20 cellular contexts compared by ENCODE assay signal in the genomic region with DNA sequence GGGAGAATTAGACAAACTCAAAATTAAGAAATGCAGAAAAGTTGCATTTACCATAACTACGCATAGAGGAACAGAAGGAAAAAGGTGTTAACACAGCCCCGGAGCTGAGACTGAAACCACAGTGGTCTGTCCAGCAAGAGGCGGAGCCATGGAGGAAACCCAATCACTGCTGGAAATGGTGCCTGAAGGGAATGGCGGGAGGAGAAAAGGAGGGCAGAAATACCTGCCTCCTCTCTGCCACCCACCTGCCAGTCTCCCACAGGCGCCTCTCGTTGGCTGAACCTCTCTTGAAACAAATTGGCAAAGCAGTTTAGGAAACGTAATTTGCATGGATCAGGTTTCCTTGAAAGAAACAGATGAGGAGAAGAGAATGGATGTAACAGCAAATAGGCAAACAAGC. TPM values are rescaled to one million over a fixed set of nuclear protein-coding genes. Genes with fewer than 3 reads are reported as not detected.
DNase-seq lines count a peak whose midpoint lies in the region; ATAC-seq and TF ChIP-seq lines count a peak whose summit lies in the region.
"Had no signal": no experiment of that assay in that cellular context is flagged by ENCODE, and none has a peak within 500 bp of the region (broad histone marks: within the 10 kb centered on the region; RNA-seq: fewer than 3 reads in every experiment).

No MANE protein-coding gene starts in this region.

- H3K36me3 ChIP-seq in GM23338 (ENCODE audit: insufficient read depth) (no peaks in the 10 kb centered on the region), SK-N-SH (replicated peaks in 1 of 2; ENCODE audit: control insufficient read depth in 1 of 2, insufficient read depth in 2 of 2, low read length in 1 of 2) (no peaks in the 10 kb centered on the region)
- H3K36me3 ChIP-seq: gastrocnemius medialis, Peyer's patch had no signal

- TF ChIP-seq CTCF in GM23338 (conservative IDR thresholded peaks at IDR 0.05; ENCODE audit: low read depth in 2 of 2) (no peak), SK-N-SH (IDR thresholded peaks at IDR 0.05) (no peak)

- DNase-seq in GM23338 (ENCODE audit: low spot score) (peak; percentile 58), NCI-H2029 (lab: John Stamatoyannopoulos, UW) (peak; percentile 74), SK-N-SH (no peak), left kidney (ENCODE audit: low read depth, low spot score) (peak; percentile 29), mesenteric fat pad (ENCODE audit: low spot score) (no peak), AML-193 (lab: John Stamatoyannopoulos, UW) (no peak)
- no peak for DNase-seq in activated effector memory CD4-positive, alpha-beta T cell treated with Interleukin-2 at 50 U/mL for 16 hours
- DNase-seq: activated CD4-positive, alpha-beta T cell treated with anti-CD3 and anti-CD28 coated beads for 36 hours; activated T-cell treated with anti-CD3 and anti-CD28 coated beads, Interleukin-2, amount 50 U/mL, for 24 hours; DMS79 treated with DMSO at 0.1 percent for 48 hours; gastrocnemius medialis; KG1; NCI-H345; Peyer's patch; T-cell had no signal

- no peak for TF ChIP-seq EP300 in SK-N-SH (IDR thresholded peaks at IDR 0.05; ENCODE audit: borderline replicate concordance in 1 of 2, low read depth in 1 of 2, low read length in 1 of 2)

- peaks cover 3% of the 10 kb centered on the region for H3K27me3 Mint-ChIP-seq in GM23338 (ENCODE audit: insufficient read depth, low read depth, poor library complexity)
- H3K27me3 Mint-ChIP-seq: activated CD4-positive, alpha-beta T cell treated with anti-CD3 and anti-CD28 coated beads for 36 hours; activated T-cell treated with anti-CD3 and anti-CD28 coated beads, Interleukin-2, amount 50 U/mL, for 24 hours; T-cell had no signal

- no peak overlapping the region for H3K4me3 Mint-ChIP-seq in GM23338
- H3K4me3 Mint-ChIP-seq: activated CD4-positive, alpha-beta T cell treated with anti-CD3 and anti-CD28 coated beads for 36 hours; activated T-cell treated with anti-CD3 and anti-CD28 coated beads, Interleukin-2, amount 50 U/mL, for 24 hours; central memory CD8-positive, alpha-beta T cell; T-cell had no signal

- H3K79me2 ChIP-seq in GM23338 (replicated peaks; ENCODE audit: insufficient read depth) (no peaks in the 10 kb centered on the region), SK-N-SH (ENCODE audit: insufficient read depth) (no peaks in the 10 kb centered on the region)

- H2AFZ ChIP-seq in GM23338: peak overlapping the region; percentile 1
- no peak overlapping the region for H2AFZ ChIP-seq in SK-N-SH (ENCODE audit: low read depth)

- no peak overlapping the region for H3K9ac ChIP-seq in SK-N-SH

- H3K27me3 ChIP-seq in GM23338 (ENCODE audit: insufficient read depth) (no peaks in the 10 kb centered on the region), SK-N-SH (ENCODE audit: insufficient read depth) (peaks cover 68% of the 10 kb centered on the region)
- H3K27me3 ChIP-seq: gastrocnemius medialis, Peyer's patch had no signal

- no peaks in the 10 kb centered on the region; the same call in 2 of the 3 replicates for H3K9me3 Mint-ChIP-seq in GM23338
- H3K9me3 Mint-ChIP-seq: activated T-cell treated with anti-CD3 and anti-CD28 coated beads, Interleukin-2, amount 50 U/mL, for 24 hours; central memory CD8-positive, alpha-beta T cell; T-cell had no signal

- POLR2A ChIA-PET in SK-N-SH (lab: Yijun Ruan, JAX): no interaction called here

- H3K36me3 Mint-ChIP-seq in GM23338 (ENCODE audit: low read depth): no peaks in the 10 kb centered on the region
- H3K36me3 Mint-ChIP-seq: T-cell had no signal

- H3K9me2 ChIP-seq in GM23338 (ENCODE audit: insufficient read depth): no peaks in the 10 kb centered on the region; the same call in 1 of the 2 replicates
- no peaks in the 10 kb centered on the region for H3K9me2 ChIP-seq in SK-N-SH

- H3K27ac Mint-ChIP-seq in GM23338: no peak overlapping the region
- H3K27ac Mint-ChIP-seq: activated CD4-positive, alpha-beta T cell treated with anti-CD3 and anti-CD28 coated beads for 36 hours; activated T-cell treated with anti-CD3 and anti-CD28 coated beads, Interleukin-2, amount 50 U/mL, for 24 hours had no signal

- H3K4me3 ChIP-seq in GM23338: no peak overlapping the region
- peak overlapping the region; percentile 3 to 34; a peak in 2 of 4 replicates for H3K4me3 ChIP-seq in SK-N-SH (ENCODE audit: low read depth in 2 of 2, low read length in 1 of 2)
- H3K4me3 ChIP-seq: Peyer's patch had no signal

- peaks cover 22% of the 10 kb centered on the region for H3K4me1 Mint-ChIP-seq in GM23338

- H3K4me1 ChIP-seq in GM23338 (ENCODE audit: insufficient read depth): peaks cover 10% of the 10 kb centered on the region
- no peaks in the 10 kb centered on the region for H3K4me1 ChIP-seq in SK-N-SH (ENCODE audit: control insufficient read depth in 1 of 2, insufficient read depth in 2 of 2, low read depth in 1 of 2, low read length in 1 of 2)
- H3K4me1 ChIP-seq: gastrocnemius medialis, Peyer's patch had no signal

- ATAC-seq in GM23338 (peak; percentile 77), GM21367 (IDR thresholded peaks at IDR 0.05; ENCODE audit: unreplicated experiment) (no peak)
- ATAC-seq: activated CD4-positive, alpha-beta T cell treated with anti-CD3 and anti-CD28 coated beads for 36 hours; gastrocnemius medialis; T-cell had no signal

- CTCF ChIA-PET in SK-N-SH (lab: Yijun Ruan, JAX): interaction anchor here (0.9 to 1.3 kb wide), 3 partner anchors 12 to 170 kb away, joined by 3 to 6 read pairs (median 6); a partner anchor contains a TSS

- H4K20me1 ChIP-seq in GM23338 (replicated peaks; ENCODE audit: insufficient read depth) (no peaks in the 10 kb centered on the region), SK-N-SH (ENCODE audit: insufficient read depth) (no peaks in the 10 kb centered on the region)

- H3K4me2 ChIP-seq in GM23338: no peak overlapping the region
- H3K4me2 ChIP-seq in SK-N-SH: peak overlapping the region; percentile 29; the same call in 1 of the 2 replicates

- no peak overlapping the region for H3K27ac ChIP-seq in GM23338 (ENCODE audit: low read depth)
- H3K27ac ChIP-seq in SK-N-SH (ENCODE audit: low read depth in 2 of 2, low read length in 1 of 2): no peak overlapping the region
- H3K27ac ChIP-seq: gastrocnemius medialis, Peyer's patch had no signal

- WGBS in SK-N-SH (ENCODE audit: low lambda C conversion rate): 16% methylated on average over 7 of the region's 7 CpGs

- H3F3A ChIP-seq in GM23338 (replicated peaks; ENCODE audit: low read depth) (0 out of 2 replicates have a peak, but pooled peaks cover 4% of the 10 kb centered on the region), SK-N-SH (replicated peaks; ENCODE audit: insufficient read depth) (no peaks in the 10 kb centered on the region)

- no peaks in the 10 kb centered on the region for H3K9me3 ChIP-seq in SK-N-SH
- H3K9me3 ChIP-seq: gastrocnemius medialis, Peyer's patch had no signal

- no peak for TF ChIP-seq RAD21 in SK-N-SH (IDR thresholded peaks at IDR 0.05; ENCODE audit: low read length)

TF ChIP-seq in GM23338, 12 proteins besides CTCF, POLR2A, EP300 and RAD21:
- TF ChIP-seq POLR2AphosphoS5 (IDR thresholded peaks at IDR 0.05; ENCODE audit: low read depth): no peak

TF ChIP-seq in SK-N-SH, 30 proteins besides CTCF, POLR2A, EP300 and RAD21:
- TF ChIP-seq GABPA (IDR thresholded peaks at IDR 0.05; ENCODE audit: low read depth) (no peak), RXRA (IDR thresholded peaks at IDR 0.05; ENCODE audit: borderline replicate concordance, low read depth) (no peak)
- TF ChIP-seq, protein P1, sequence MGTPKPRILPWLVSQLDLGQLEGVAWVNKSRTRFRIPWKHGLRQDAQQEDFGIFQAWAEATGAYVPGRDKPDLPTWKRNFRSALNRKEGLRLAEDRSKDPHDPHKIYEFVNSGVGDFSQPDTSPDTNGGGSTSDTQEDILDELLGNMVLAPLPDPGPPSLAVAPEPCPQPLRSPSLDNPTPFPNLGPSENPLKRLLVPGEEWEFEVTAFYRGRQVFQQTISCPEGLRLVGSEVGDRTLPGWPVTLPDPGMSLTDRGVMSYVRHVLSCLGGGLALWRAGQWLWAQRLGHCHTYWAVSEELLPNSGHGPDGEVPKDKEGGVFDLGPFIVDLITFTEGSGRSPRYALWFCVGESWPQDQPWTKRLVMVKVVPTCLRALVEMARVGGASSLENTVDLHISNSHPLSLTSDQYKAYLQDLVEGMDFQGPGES (IDR thresholded peaks at IDR 0.05; ENCODE audit: low read depth, low read length): no peak
TF ChIP-seq in SK-N-SH: peak in this region for 0.

RNA-seq across cellular contexts. Expression of a gene that starts 9.7 kb away (rescaled TPM):
- total RNA-seq in GM23338 (2014; rRNA removed; shearing (Covaris generic)): not detected in 2 replicates
- polyA plus RNA-seq in GM23338 (2016; fragmentation: Nextera tagmentation; extraction: Ambion mirVana) (not detected in 2 replicates), SK-N-SH (2012; rRNA removed) (not detected in 2 replicates)
- not detected in 2 replicates for polyA plus RNA-seq in SK-N-SH (2012; cell fraction: cytosol; rRNA removed)
- polyA plus RNA-seq in SK-N-SH (2012; cell fraction: nucleus; rRNA removed): not detected in 2 replicates
- total RNA-seq in mesenteric fat pad: not detected
- total RNA-seq: activated CD4-positive, alpha-beta T cell treated with anti-CD3 and anti-CD28 coated beads for 36 hours; gastrocnemius medialis; mononuclear cell; osteoblast; Peyer's patch; T-cell had no signal
- polyA plus RNA-seq: BJ had no signal

RNA-seq across cellular contexts. Expression of a gene that starts 11.9 kb away (rescaled TPM):
- total RNA-seq in GM23338 (2014; rRNA removed; shearing (Covaris generic)): 17.8 and 26.1 TPM in 2 replicates
- 55.0 and 66.4 TPM in 2 replicates for polyA plus RNA-seq in GM23338 (2016; fragmentation: Nextera tagmentation; extraction: Ambion mirVana)
- polyA plus RNA-seq in SK-N-SH (2012; rRNA removed): 14.1 and 15.7 TPM in 2 replicates
- polyA plus RNA-seq in SK-N-SH (2012; cell fraction: cytosol; rRNA removed): 21.7 and 23.6 TPM in 2 replicates
- 5.3 and 8.4 TPM in 2 replicates for polyA plus RNA-seq in SK-N-SH (2012; cell fraction: nucleus; rRNA removed)
- total RNA-seq in mesenteric fat pad: 16.5 TPM

Comparison
In these comparisons a context has a peak if more than half of its experiments do, and no peak if none do; other contexts are left out.
1. DNase-seq: peak in GM23338 (single experiment), NCI-H2029 (single experiment) and left kidney (single experiment); none in SK-N-SH (single experiment), mesenteric fat pad (single experiment), activated effector memory CD4-positive, alpha-beta T cell treated with Interleukin-2 at 50 U/mL for 16 hours (single experiment) and AML-193 (0 of 2).